Comparison of ENCODE assay signal across 1 cellular context in the genomic region with DNA sequence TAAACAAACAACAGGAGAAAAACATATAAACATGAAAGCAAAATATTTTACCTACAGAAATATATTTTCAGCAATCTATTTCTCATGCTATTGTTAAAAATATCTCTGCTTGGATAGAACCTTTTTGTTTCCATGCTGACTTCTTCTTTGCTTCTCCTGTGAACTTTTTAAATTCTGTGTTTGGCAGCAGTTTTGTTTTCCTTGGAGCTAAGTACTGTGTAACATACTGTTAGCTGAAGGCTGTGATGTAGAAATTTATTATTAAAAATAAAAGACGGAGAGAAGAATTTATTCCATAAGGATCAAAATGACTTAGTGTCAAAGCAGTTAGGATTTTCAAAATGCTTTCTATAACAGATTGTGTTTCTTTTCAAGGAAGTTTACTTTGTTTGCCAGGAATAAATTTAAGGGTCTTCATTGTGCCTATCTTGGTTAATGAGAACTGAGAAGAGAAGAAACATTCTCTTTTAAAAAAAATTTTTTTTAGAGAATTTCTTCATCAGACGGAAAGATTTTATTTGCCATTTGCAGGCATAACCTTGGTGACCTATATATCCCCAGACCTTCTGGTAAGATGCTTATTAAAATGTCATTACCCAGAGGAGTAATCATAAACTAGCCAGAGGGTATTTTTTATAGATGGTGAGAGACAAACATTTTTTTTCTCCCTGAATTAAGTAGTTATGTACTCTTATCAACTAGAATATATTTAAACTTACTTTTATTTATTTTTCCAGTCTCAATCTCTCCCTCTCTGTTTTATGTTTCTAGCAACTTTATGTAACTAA.
TF ChIP-seq lines count a peak whose summit lies in the region.

No MANE protein-coding gene starts in this region.

TF ChIP-seq in IMR-90, 13 proteins besides CTCF, POLR2A, EP300 and RAD21:
- TF ChIP-seq MXI1 (IDR thresholded peaks at IDR 0.05; ENCODE audit: borderline replicate concordance, low read depth, low read length) (no peak), SMC3 (IDR thresholded peaks at IDR 0.05; ENCODE audit: low read depth, low read length) (no peak), CHD1 (IDR thresholded peaks at IDR 0.05; ENCODE audit: low read depth, low read length) (no peak), MAZ (IDR thresholded peaks at IDR 0.05; ENCODE audit: borderline replicate concordance, low read depth, low read length) (no peak), NFE2L2 (IDR thresholded peaks at IDR 0.05; ENCODE audit: low read depth, low read length) (no peak), FOS (IDR thresholded peaks at IDR 0.05; ENCODE audit: low read depth, low read length) (no peak), RFX5 (IDR thresholded peaks at IDR 0.05; ENCODE audit: low read depth, low read length) (no peak), USF2 (IDR thresholded peaks at IDR 0.05; ENCODE audit: low read depth, low read length) (no peak), MAFK (IDR thresholded peaks at IDR 0.05; ENCODE audit: low read depth, low read length) (no peak), BHLHE40 (IDR thresholded peaks at IDR 0.05; ENCODE audit: low read depth, low read length) (no peak)
- TF ChIP-seq, protein P1, sequence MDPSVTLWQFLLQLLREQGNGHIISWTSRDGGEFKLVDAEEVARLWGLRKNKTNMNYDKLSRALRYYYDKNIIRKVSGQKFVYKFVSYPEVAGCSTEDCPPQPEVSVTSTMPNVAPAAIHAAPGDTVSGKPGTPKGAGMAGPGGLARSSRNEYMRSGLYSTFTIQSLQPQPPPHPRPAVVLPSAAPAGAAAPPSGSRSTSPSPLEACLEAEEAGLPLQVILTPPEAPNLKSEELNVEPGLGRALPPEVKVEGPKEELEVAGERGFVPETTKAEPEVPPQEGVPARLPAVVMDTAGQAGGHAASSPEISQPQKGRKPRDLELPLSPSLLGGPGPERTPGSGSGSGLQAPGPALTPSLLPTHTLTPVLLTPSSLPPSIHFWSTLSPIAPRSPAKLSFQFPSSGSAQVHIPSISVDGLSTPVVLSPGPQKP (IDR thresholded peaks at IDR 0.05; ENCODE audit: borderline replicate concordance, low read depth, low read length): no peak
